In the genomic region with DNA sequence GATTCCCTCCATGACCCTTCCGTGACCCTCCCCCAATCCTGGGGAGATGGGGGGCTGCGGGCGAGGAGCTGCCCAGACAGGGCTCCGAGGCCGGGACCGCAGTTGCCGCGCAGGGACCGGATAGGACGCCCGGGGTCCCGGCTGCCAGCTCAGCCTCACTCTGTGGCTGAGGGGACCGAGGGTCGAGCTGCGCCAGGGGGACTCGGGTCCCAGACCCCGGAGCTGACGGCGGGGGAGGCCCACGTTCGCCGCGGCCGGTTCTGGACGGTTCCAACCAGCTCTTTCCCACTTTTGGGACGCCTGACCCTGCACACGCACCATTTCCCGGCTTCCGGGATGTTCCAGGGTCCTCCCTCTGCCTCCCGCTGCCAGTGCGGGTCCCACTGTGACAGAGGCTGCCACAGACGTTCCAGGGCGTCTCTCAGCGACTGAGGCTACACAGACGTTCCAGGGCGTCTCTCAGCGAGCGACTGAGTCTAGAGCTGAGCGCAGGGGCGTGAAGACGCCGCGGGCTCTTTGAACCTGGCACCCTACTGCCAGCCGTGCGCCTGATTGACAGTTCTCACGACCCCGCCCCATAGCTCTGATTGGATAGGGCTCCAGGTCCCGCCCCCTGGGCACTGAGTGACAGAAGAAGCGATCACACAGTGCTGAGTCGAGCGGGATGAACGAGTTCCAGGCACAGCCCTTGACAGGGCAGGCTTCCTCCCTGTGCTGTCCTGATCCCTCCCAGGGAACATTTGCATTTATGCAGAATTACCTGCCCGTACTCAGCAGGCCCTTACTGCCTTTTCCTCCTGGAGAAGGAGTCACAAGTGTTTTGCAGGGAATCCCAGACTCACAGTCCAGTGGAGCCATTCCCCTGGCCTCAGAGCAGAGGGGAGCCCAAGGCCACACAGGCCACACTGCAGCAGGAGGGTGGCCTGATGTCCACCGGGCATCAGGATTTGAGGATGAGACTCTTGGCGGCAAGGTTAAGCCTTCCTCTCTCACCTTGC, we compare ENCODE assay signal across 8 cellular contexts.
A peak's percentile ranks its signal among the peaks of the same experiment; 100 is the strongest.
DNase-seq lines count a peak whose midpoint lies in the region; ATAC-seq lines count a peak whose summit lies in the region.

A gene (minus strand): TSS at position 472 of the 998 bp plus-strand sequence. CDS start 151 bp downstream, at position 321.

- DNase-seq in NCI-H2107 (lab: John Stamatoyannopoulos, UW): peak; percentile 6
- no peak for DNase-seq in NCI-H2107 treated with DMSO at 0.1 percent for 48 hours (lab: John Stamatoyannopoulos, UW; ENCODE audit: unreplicated experiment)
- peak; percentile 67 for DNase-seq in NCI-H2171 (lab: John Stamatoyannopoulos, UW)
- DNase-seq in activated CD4-positive, CD25-positive, alpha-beta regulatory T cell treated with anti-CD3 and anti-CD28 coated beads, Interleukin-2, amount 50 U/mL, for 72 hours: peak; percentile 98
- DNase-seq in cerebellar cortex (ENCODE audit: low spot score): peak; percentile 98
- DNase-seq in islet precursor cell: peak; percentile 98
- DNase-seq in stimulated activated CD4-positive, alpha-beta T cell treated with anti-CD3 and anti-CD28 coated beads, Interleukin-12 subunit alpha, Interleukin-12 subunit beta, amount 100 ng/mL, for 24 hours (ENCODE audit: low read depth in 2 of 2): peak; percentile 98

- peak; percentile 88 for ATAC-seq in HG03025 (IDR thresholded peaks at IDR 0.05; ENCODE audit: low FRiP score, unreplicated experiment)
